8 cellular contexts compared by ENCODE assay signal in the genomic region with DNA sequence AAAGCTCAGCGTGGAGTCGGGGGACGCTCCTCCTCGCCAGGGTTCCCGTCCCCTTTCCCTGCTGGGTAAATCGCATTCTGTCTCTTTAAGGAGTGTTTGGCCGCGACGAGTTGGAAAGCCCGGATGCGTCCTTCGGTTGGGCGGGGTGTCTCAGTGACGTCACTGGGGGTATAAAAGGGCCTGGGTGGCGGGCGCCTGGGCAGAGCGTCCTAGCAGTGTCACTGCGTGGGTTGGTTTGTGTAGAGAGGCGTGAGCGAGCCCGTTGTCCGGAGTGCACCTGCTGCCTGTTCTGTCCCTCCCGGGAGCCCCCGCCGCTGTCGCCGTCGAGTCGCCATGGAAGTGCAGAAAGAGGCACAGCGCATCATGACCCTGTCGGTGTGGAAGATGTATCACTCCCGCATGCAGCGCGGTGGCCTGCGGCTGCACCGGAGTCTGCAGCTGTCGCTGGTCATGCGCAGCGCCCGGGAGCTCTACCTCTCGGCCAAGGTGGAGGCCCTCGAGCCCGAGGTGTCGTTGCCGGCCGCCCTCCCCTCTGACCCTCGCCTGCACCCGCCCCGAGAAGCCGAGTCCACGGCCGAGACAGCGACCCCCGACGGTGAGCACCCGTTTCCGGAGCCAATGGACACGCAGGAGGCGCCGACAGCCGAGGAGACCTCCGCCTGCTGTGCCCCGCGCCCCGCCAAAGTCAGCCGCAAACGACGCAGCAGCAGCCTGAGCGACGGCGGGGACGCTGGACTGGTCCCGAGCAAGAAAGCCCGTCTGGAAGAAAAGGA. TPM values are rescaled to one million over a fixed set of nuclear protein-coding genes. Genes with fewer than 3 reads are reported as not detected.
DNase-seq lines count a peak whose midpoint lies in the region; ATAC-seq and TF ChIP-seq lines count a peak whose summit lies in the region.

No MANE protein-coding gene starts in this region.

- H3T11ph ChIP-seq in H9 (ENCODE audit: low read length): no peak overlapping the region

- WGBS in H9 (ENCODE audit: extremely low coverage, insufficient read length, low lambda C conversion rate): no CpG with 5 or more reads among the region's 74 CpGs
- WGBS in SK-N-SH (ENCODE audit: low lambda C conversion rate): 1% methylated on average over 24 of the region's 74 CpGs
- 0% methylated on average over 1 of the region's 74 CpGs; no CpG with 5 or more reads in 1 of the 2 donors for WGBS in gastroesophageal sphincter (ENCODE audit: low coverage in 1 of 2), 2 donors

- H4K20me1 ChIP-seq in H9 (ENCODE audit: control insufficient read depth, insufficient read depth, insufficient read length) (no peaks in the 10 kb centered on the region), SK-N-SH (ENCODE audit: insufficient read depth) (peaks cover 25% of the 10 kb centered on the region)

- peak overlapping the region; percentile 98 to 100 (median 99) for H3K27ac Mint-ChIP-seq in H9

- peak overlapping the region; percentile 96 to 97 for H3K4me3 Mint-ChIP-seq in H9

- POLR2A ChIA-PET in SK-N-SH (lab: Yijun Ruan, JAX): interaction anchor here (0.5 to 2.2 kb wide), 18 partner anchors 10 to 1973 kb away, joined by 3 to 73 read pairs (median 4); a partner anchor contains a TSS

- H3K27me3 Mint-ChIP-seq in H9 (ENCODE audit: low read depth): peaks cover 12% of the 10 kb centered on the region

- H2AK5ac ChIP-seq in H9 (ENCODE audit: insufficient read length, low read length): no peak overlapping the region

- H3K23ac ChIP-seq in H9 (ENCODE audit: insufficient read length, low read depth, low read length): no peak overlapping the region

- H3K36me3 Mint-ChIP-seq in H9 (ENCODE audit: insufficient read depth in 1 of 3, low read depth in 3 of 3): peaks cover 14 to 21% (median 18%) of the 10 kb centered on the region in 3 experiments

- H3K4me2 ChIP-seq in H9 (ENCODE audit: insufficient read depth, insufficient read length, low read length) (peak overlapping the region; percentile 78), SK-N-SH (peak overlapping the region; percentile 98)

- H2BK12ac ChIP-seq in H9 (ENCODE audit: insufficient read length, low read depth, low read length): no peak overlapping the region

- no peak overlapping the region for H2BK5ac ChIP-seq in H9 (ENCODE audit: insufficient read length, low read length)

- ATAC-seq in gastroesophageal sphincter: peak; percentile 40

- H2BK15ac ChIP-seq in H9 (ENCODE audit: low read depth, low read length): no peak overlapping the region

- peak overlapping the region; percentile 89 for H3K27ac ChIP-seq in H9 (ENCODE audit: insufficient read length, low read depth, low read length)
- H3K27ac ChIP-seq in SK-N-SH (ENCODE audit: low read depth in 2 of 2, low read length in 1 of 2): peak overlapping the region; percentile 98 to 99
- peak overlapping the region; percentile 93 to 100 (median 98) for H3K27ac ChIP-seq in gastroesophageal sphincter

- no peak overlapping the region for H2BK20ac ChIP-seq in H9 (ENCODE audit: low read depth, low read length, poor library complexity, severe bottlenecking)

- H3K4me1 ChIP-seq in H9 (ENCODE audit: insufficient read depth, low read length) (no peaks in the 10 kb centered on the region; the same call in 1 of the 2 replicates), SK-N-SH (ENCODE audit: control insufficient read depth in 1 of 2, insufficient read depth in 2 of 2, low read depth in 1 of 2, low read length in 1 of 2) (peaks cover 4 to 23% of the 10 kb centered on the region in 2 experiments; a peak in 1 of 4 replicates), gastroesophageal sphincter (peaks cover 0 to 60% (median 23%) of the 10 kb centered on the region in 3 donors)

- H3K4me1 Mint-ChIP-seq in H9: peaks cover 23 to 28% of the 10 kb centered on the region in 2 experiments

- H3K27me3 ChIP-seq in H9 (ENCODE audit: insufficient read depth, low read length) (no peaks in the 10 kb centered on the region), SK-N-SH (ENCODE audit: insufficient read depth) (no peaks in the 10 kb centered on the region), gastroesophageal sphincter (no peaks in the 10 kb centered on the region)

- H4K91ac ChIP-seq in H9 (ENCODE audit: insufficient read length, low read depth, low read length): peak overlapping the region; percentile 87

- TF ChIP-seq RAD21 in SK-N-SH (IDR thresholded peaks at IDR 0.05; ENCODE audit: low read length): no peak

- CTCF ChIA-PET in SK-N-SH (lab: Yijun Ruan, JAX): interaction anchor here (0.6 to 1.8 kb wide), 15 partner anchors 11 to 188 kb away, joined by 3 to 11 read pairs (median 4); a partner anchor contains a TSS

- H4K8ac ChIP-seq in H9 (replicated peaks; ENCODE audit: insufficient read length, low read depth, low read length): no peak overlapping the region

- TF ChIP-seq EP300 in SK-N-SH (IDR thresholded peaks at IDR 0.05; ENCODE audit: borderline replicate concordance in 1 of 2, low read depth in 1 of 2, low read length in 1 of 2): no peak
- TF ChIP-seq EP300 in gastroesophageal sphincter (IDR thresholded peaks at IDR 0.05): no peak

- 0 out of 3 replicates have a peak, but pooled peaks have one; percentile 14 for TF ChIP-seq CTCF in H9 (conservative IDR thresholded peaks at IDR 0.05)
- peak; percentile 39; the same call in 1 of the 2 replicates for TF ChIP-seq CTCF in SK-N-SH (IDR thresholded peaks at IDR 0.05)
- TF ChIP-seq CTCF in gastroesophageal sphincter (IDR thresholded peaks at IDR 0.05): peak in 1 of 4 experiments; percentile 17

- peak; percentile 100 for TF ChIP-seq POLR2A in gastroesophageal sphincter (IDR thresholded peaks at IDR 0.05)

- H3K4ac ChIP-seq in H9 (ENCODE audit: low read depth, low read length): no peak overlapping the region

- H3K36me3 ChIP-seq in SK-N-SH (replicated peaks in 1 of 2; ENCODE audit: control insufficient read depth in 1 of 2, insufficient read depth in 2 of 2, low read length in 1 of 2) (peaks cover 0 to 19% of the 10 kb centered on the region in 2 experiments), gastroesophageal sphincter (no peaks in the 10 kb centered on the region)

- peak overlapping the region; percentile 97 for H3K9ac ChIP-seq in H9 (ENCODE audit: extremely low read depth, insufficient read length, low read length)
- peak overlapping the region; percentile 93 for H3K9ac ChIP-seq in SK-N-SH

- H3K79me1 ChIP-seq in H9 (ENCODE audit: insufficient read depth, low read depth, low read length, poor library complexity, severe bottlenecking): no peaks in the 10 kb centered on the region

- H3K9me3 ChIP-seq in H9 (ENCODE audit: control insufficient read depth, low read depth, low read length): no peaks in the 10 kb centered on the region
- H3K9me3 ChIP-seq in SK-N-SH: no peaks in the 10 kb centered on the region
- H3K9me3 ChIP-seq in gastroesophageal sphincter: no peaks in the 10 kb centered on the region

- no peaks in the 10 kb centered on the region for H3K9me2 ChIP-seq in SK-N-SH

- H3K79me2 ChIP-seq in H9 (ENCODE audit: insufficient read depth, low read length) (peaks cover 17% of the 10 kb centered on the region; the same call in 1 of the 2 replicates), SK-N-SH (ENCODE audit: insufficient read depth) (peaks cover 61% of the 10 kb centered on the region)

- H3K56ac ChIP-seq in H9 (ENCODE audit: insufficient read length, low read depth, low read length): no peak overlapping the region

- no peak overlapping the region for H4K5ac ChIP-seq in H9 (ENCODE audit: insufficient read length, low read depth, low read length)

- peak; percentile 77 for DNase-seq in DMS153 treated with DMSO at 0.1 percent for 48 hours (lab: John Stamatoyannopoulos, UW; ENCODE audit: unreplicated experiment)
- peak; percentile 96 for DNase-seq in H9
- peak; percentile 91 for DNase-seq in NCI-H1092 treated with DMSO at 0.1 percent for 48 hours (lab: John Stamatoyannopoulos, UW)
- DNase-seq in SK-N-SH: peak; percentile 92
- DNase-seq in activated naive CD4-positive, alpha-beta T cell treated with anti-CD3 and anti-CD28 coated beads, Interleukin-2, amount 50 U/mL, for 16 hours: peak; percentile 94
- peak; percentile 66 to 97 (median 90) for DNase-seq in nucleus accumbens (lab: John Stamatoyannopoulos, UW)
- peak; percentile 98 for DNase-seq in superior temporal gyrus (ENCODE audit: extremely low spot score)

- H3F3A ChIP-seq in SK-N-SH (replicated peaks; ENCODE audit: insufficient read depth): peaks cover 40% of the 10 kb centered on the region

- H3K4me3 ChIP-seq in SK-N-SH (ENCODE audit: low read depth in 2 of 2, low read length in 1 of 2) (peak overlapping the region; percentile 76 to 90), gastroesophageal sphincter (peak overlapping the region; percentile 46 to 96)

- peaks cover 22% of the 10 kb centered on the region for H3K23me2 ChIP-seq in H9 (ENCODE audit: insufficient read length, low read depth, low read length, poor library complexity, severe bottlenecking)

- H2BK120ac ChIP-seq in H9 (ENCODE audit: low read depth, low read length, poor library complexity, severe bottlenecking): peak overlapping the region; percentile 55

- no peak overlapping the region for H2AFZ ChIP-seq in H9 (ENCODE audit: low read length)
- H2AFZ ChIP-seq in SK-N-SH (ENCODE audit: low read depth): no peak overlapping the region

- peaks cover 8 to 9% of the 10 kb centered on the region in 2 experiments; a peak in 3 of 5 replicates for H3K9me3 Mint-ChIP-seq in H9

- H3K18ac ChIP-seq in H9 (ENCODE audit: insufficient read length, low read depth, low read length): peak overlapping the region; percentile 97

- H3K14ac ChIP-seq in H9 (ENCODE audit: insufficient read depth, low read length): peak overlapping the region; percentile 97

RNA-seq across cellular contexts. Expression of a gene that starts 2.8 kb away (rescaled TPM):
- total RNA-seq in H9 (2021) (160 and 165 TPM in 2 replicates), gastroesophageal sphincter (10 to 100 TPM; 33.8 to 62.1 (median 48.0) TPM)
- 55.7 and 115 TPM in 2 replicates for polyA plus RNA-seq in SK-N-SH (2012; rRNA removed)
- 56.1 and 82.2 TPM in 2 replicates for polyA plus RNA-seq in SK-N-SH (2012; cell fraction: cytosol; rRNA removed)
- polyA plus RNA-seq in SK-N-SH (2012; cell fraction: nucleus; rRNA removed): 210 and 342 TPM in 2 replicates

RNA-seq across cellular contexts. Expression of a gene that starts 2.9 kb away (rescaled TPM):
- 39.4 and 40.5 TPM in 2 replicates for total RNA-seq in H9 (2021)
- polyA plus RNA-seq in SK-N-SH (2012; rRNA removed): 143 and 163 TPM in 2 replicates
- polyA plus RNA-seq in SK-N-SH (2012; cell fraction: cytosol; rRNA removed): 105 and 124 TPM in 2 replicates
- polyA plus RNA-seq in SK-N-SH (2012; cell fraction: nucleus; rRNA removed): 322 and 532 TPM in 2 replicates
- 10 to 100 TPM; 45.1 to 69.0 (median 53.0) TPM for total RNA-seq in gastroesophageal sphincter

RNA-seq across cellular contexts. Expression of a gene that starts 35.0 kb away (rescaled TPM):
- total RNA-seq in H9 (2021) (198 and 210 TPM in 2 replicates), gastroesophageal sphincter (10 to 100 TPM; 23.8 to 55.2 (median 26.2) TPM)
- 72.8 and 127 TPM in 2 replicates for polyA plus RNA-seq in SK-N-SH (2012; rRNA removed)
- 36.3 and 58.8 TPM in 2 replicates for polyA plus RNA-seq in SK-N-SH (2012; cell fraction: cytosol; rRNA removed)
- polyA plus RNA-seq in SK-N-SH (2012; cell fraction: nucleus; rRNA removed): 107 and 113 TPM in 2 replicates

RNA-seq across cellular contexts. Expression of a gene that starts 36.5 kb away (rescaled TPM):
- total RNA-seq in H9 (2021): 92.8 and 95.7 TPM in 2 replicates
- polyA plus RNA-seq in SK-N-SH (2012; rRNA removed): 60.9 and 64.9 TPM in 2 replicates
- 15.7 and 22.8 TPM in 2 replicates for polyA plus RNA-seq in SK-N-SH (2012; cell fraction: cytosol; rRNA removed)
- polyA plus RNA-seq in SK-N-SH (2012; cell fraction: nucleus; rRNA removed): 485 and 635 TPM in 2 replicates
- total RNA-seq in gastroesophageal sphincter: 10 to 100 TPM; 25.7 to 30.0 (median 28.7) TPM

RNA-seq across cellular contexts. Expression of a gene that starts 50.4 kb away (rescaled TPM):
- total RNA-seq in H9 (2021) (0.63 and 0.86 TPM in 2 replicates), gastroesophageal sphincter (10 to 100 TPM in 2 of 4 donors, 1 to 10 TPM in 2; 9.9 to 11.8 (median 10.8) TPM)
- polyA plus RNA-seq in SK-N-SH (2012; rRNA removed): 1.1 and 2.2 TPM in 2 replicates
- polyA plus RNA-seq in SK-N-SH (2012; cell fraction: cytosol; rRNA removed): 0.80 and 1.8 TPM in 2 replicates
- polyA plus RNA-seq in SK-N-SH (2012; cell fraction: nucleus; rRNA removed): 3.7 and 4.9 TPM in 2 replicates

Comparison
In these comparisons a context has a peak if more than half of its experiments do, and no peak if none do; other contexts are left out.
1. Peak in every context shown above with its lines: DNase-seq, ATAC-seq, H3K4me3 ChIP-seq and H3K27ac ChIP-seq.